In genomic region chr10:69377936-69378335, GRCh38 we compare ENCODE assay signal across 17 cellular contexts. TPM values are rescaled to one million over a fixed set of nuclear protein-coding genes. Genes with fewer than 3 reads are reported as not detected.
DNase-seq lines count a peak whose midpoint lies in the region; ATAC-seq, FAIRE-seq and TF ChIP-seq lines count a peak whose summit lies in the region.
"Had no signal": no experiment of that assay in that cellular context is flagged by ENCODE, and none has a peak within 500 bp of the region (broad histone marks: within the 10 kb centered on the region; RNA-seq: fewer than 3 reads in every experiment).

No MANE protein-coding gene starts in this region.

- H3K4me3 Mint-ChIP-seq in CD4-positive, CD25-positive, alpha-beta regulatory T cell, result no peak overlapping the region
- H3K4me3 Mint-ChIP-seq in T-helper 17 cell, result no peak overlapping the region

- peaks cover 0 to 8% (median 1%) of the 10 kb centered on the region in 4 donors for H3K4me1 Mint-ChIP-seq in CD4-positive, CD25-positive, alpha-beta regulatory T cell
- H3K4me1 Mint-ChIP-seq in T-helper 17 cell, result peaks cover 17% of the 10 kb centered on the region

- no peak for FAIRE-seq in urothelium cell line (lab: Jason Lieb, UNC)
- FAIRE-seq: GM18507, keratinocyte had no signal

- no peak overlapping the region for H3K4me2 ChIP-seq in parathyroid adenoma (ENCODE audit: low read length)

- H3K9ac ChIP-seq in parathyroid adenoma, result no peak overlapping the region

- H3K4me3 ChIP-seq in CD4-positive, CD25-positive, alpha-beta regulatory T cell (ENCODE audit: low read depth, low read length), result no peak overlapping the region
- H3K4me3 ChIP-seq in parathyroid adenoma (ENCODE audit: low read depth, low read length) (no peak overlapping the region), MG63 (no peak overlapping the region)
- H3K4me3 ChIP-seq: SJSA1 had no signal

- no peak for ATAC-seq in CD4-positive, CD25-positive, alpha-beta regulatory T cell (ENCODE audit: low read depth in 2 of 2)
- no peak for ATAC-seq in T-helper 17 cell
- ATAC-seq in left cardiac atrium, result peak; percentile 32 to 35
- ATAC-seq in GM18511 (IDR thresholded peaks at IDR 0.05; ENCODE audit: unreplicated experiment), result no peak

- H2AFZ ChIP-seq in parathyroid adenoma, result no peak overlapping the region

- no peak for DNase-seq in CD4-positive, CD25-positive, alpha-beta regulatory T cell
- DNase-seq in T-helper 17 cell (no peak), left cardiac atrium (no peak), NAMALWA (ENCODE audit: low spot score) (no peak), urothelium cell line (ENCODE audit: low spot score) (no peak), MG63 (no peak)
- DNase-seq: activated effector memory CD4-positive, alpha-beta T cell treated with anti-CD3 and anti-CD28 coated beads, Interleukin-2, amount 50 U/mL, for 16 hours; central memory CD4-positive, alpha-beta T cell; KG1; NCI-H2081 treated with DMSO at 0.1 percent for 48 hours; stimulated activated naive CD4-positive, alpha-beta T cell had no signal

- TF ChIP-seq CTCF in parathyroid adenoma (IDR thresholded peaks at IDR 0.05), result no peak

- H3K79me2 ChIP-seq in parathyroid adenoma, result peaks cover 2% of the 10 kb centered on the region

- peak overlapping the region; percentile 23 to 77 (median 46) for H3K27ac Mint-ChIP-seq in CD4-positive, CD25-positive, alpha-beta regulatory T cell
- H3K27ac Mint-ChIP-seq in T-helper 17 cell, result peak overlapping the region; percentile 75

- H3K9me3 ChIP-seq in CD4-positive, CD25-positive, alpha-beta regulatory T cell (ENCODE audit: control insufficient read depth in 2 of 2, low read length in 2 of 2), result no peaks in the 10 kb centered on the region
- no peaks in the 10 kb centered on the region for H3K9me3 ChIP-seq in T-helper 17 cell (ENCODE audit: control insufficient read depth, low read length, poor library complexity, severe bottlenecking)
- H3K9me3 ChIP-seq in parathyroid adenoma (ENCODE audit: control insufficient read depth, low read length), result no peaks in the 10 kb centered on the region
- no peaks in the 10 kb centered on the region for H3K9me3 ChIP-seq in MG63
- H3K9me3 ChIP-seq: SJSA1 had no signal

- no peaks in the 10 kb centered on the region for H3K27me3 ChIP-seq in CD4-positive, CD25-positive, alpha-beta regulatory T cell (ENCODE audit: control insufficient read depth, insufficient read depth, low read length)
- H3K27me3 ChIP-seq in parathyroid adenoma (ENCODE audit: control insufficient read depth, insufficient read depth, low read length), result no peaks in the 10 kb centered on the region
- no peaks in the 10 kb centered on the region for H3K27me3 ChIP-seq in MG63
- H3K27me3 ChIP-seq: SJSA1 had no signal

- no peaks in the 10 kb centered on the region for H3K4me1 ChIP-seq in CD4-positive, CD25-positive, alpha-beta regulatory T cell (ENCODE audit: control insufficient read depth, insufficient read depth, low read length, poor library complexity, severe bottlenecking)
- peaks cover 7% of the 10 kb centered on the region for H3K4me1 ChIP-seq in parathyroid adenoma

- no peaks in the 10 kb centered on the region for H3K9me3 Mint-ChIP-seq in CD4-positive, CD25-positive, alpha-beta regulatory T cell

- peaks cover 82% of the 10 kb centered on the region for H3K36me3 ChIP-seq in CD4-positive, CD25-positive, alpha-beta regulatory T cell (ENCODE audit: control insufficient read depth, insufficient read depth, low read length)
- H3K36me3 ChIP-seq in parathyroid adenoma (ENCODE audit: control insufficient read depth, insufficient read depth, low read length), result no peaks in the 10 kb centered on the region
- H3K36me3 ChIP-seq in MG63, result peaks cover 27% of the 10 kb centered on the region

- intact Hi-C loops in left cardiac atrium (cut with DNase I), result loop anchor here in 1 of 2 donors (5.0 kb wide), 1 partner anchor 46 kb away; no protein-coding TSS in a partner anchor

- no peaks in the 10 kb centered on the region for H3K27me3 Mint-ChIP-seq in CD4-positive, CD25-positive, alpha-beta regulatory T cell
- H3K27me3 Mint-ChIP-seq in T-helper 17 cell, result no peaks in the 10 kb centered on the region

- H3K36me3 Mint-ChIP-seq in CD4-positive, CD25-positive, alpha-beta regulatory T cell, result peaks cover 37% of the 10 kb centered on the region
- peaks cover 3% of the 10 kb centered on the region for H3K36me3 Mint-ChIP-seq in T-helper 17 cell (ENCODE audit: low read depth)

- H3K27ac ChIP-seq in CD4-positive, CD25-positive, alpha-beta regulatory T cell (ENCODE audit: insufficient read depth, low read length, poor library complexity, severe bottlenecking), result no peak overlapping the region
- H3K27ac ChIP-seq in parathyroid adenoma, result peak overlapping the region; percentile 52
- H3K27ac ChIP-seq: SJSA1 had no signal

RNA-seq across cellular contexts. Expression of gene TACR2, which starts 38.8 kb away (rescaled TPM):
- total RNA-seq in CD4-positive, CD25-positive, alpha-beta regulatory T cell, result not detected
- under 1 TPM in 2 of 4 donors, not detected in 2; 0.13 to 0.14 TPM for polyA plus RNA-seq in CD4-positive, CD25-positive, alpha-beta regulatory T cell
- total RNA-seq in T-helper 17 cell (not detected), left cardiac atrium (under 1 TPM; 0.24 to 0.31 TPM)
- total RNA-seq in MG63 (2014; rRNA removed; shearing (Covaris generic); ENCODE audit: low replicate concordance), result not detected in 2 replicates
- total RNA-seq: osteocyte, SJSA1 had no signal

Comparison
In these comparisons a context has a peak if more than half of its experiments do, and no peak if none do; other contexts are left out.
1. ATAC-seq: peak in left cardiac atrium (2 of 2); none in CD4-positive, CD25-positive, alpha-beta regulatory T cell (0 of 2), T-helper 17 cell (single experiment) and GM18511 (single experiment).